ENCODE assay signal across 27 cellular contexts in the genomic region with DNA sequence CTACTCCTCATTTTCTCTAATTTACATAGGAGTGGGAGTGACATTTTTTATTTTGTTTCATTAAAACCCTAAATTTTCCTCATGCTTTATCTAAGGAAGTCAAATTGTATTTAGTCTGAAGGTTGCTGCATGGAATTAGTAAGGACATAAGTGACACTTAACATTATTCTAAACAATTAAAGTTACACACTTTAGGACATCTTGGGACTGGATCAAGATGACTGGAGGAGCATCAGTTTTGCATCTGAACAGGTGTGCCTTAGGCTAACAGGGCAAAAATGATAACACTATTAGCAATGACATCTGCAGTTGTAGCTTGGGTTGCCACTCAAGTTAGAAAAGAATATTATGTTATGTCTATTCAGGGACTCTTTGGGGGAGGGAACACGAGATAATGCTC.
"Had no signal": no experiment of that assay in that cellular context is flagged by ENCODE, and none has a peak within 500 bp of the region (broad histone marks: within the 10 kb centered on the region; RNA-seq: fewer than 3 reads in every experiment).

No MANE protein-coding gene starts in this region.

- H3K36me3 ChIP-seq: stomach, suprapubic skin, thoracic aorta, thyroid gland, tibial artery, tibial nerve, transverse colon, upper lobe of left lung, upper lobe of right lung, uterus, vagina had no signal

- H3K4me3 ChIP-seq: stomach, suprapubic skin, testis, thoracic aorta, thyroid gland, tibial artery, tibial nerve, transverse colon, upper lobe of left lung, upper lobe of right lung, uterus, vagina had no signal

- H3K27ac ChIP-seq: stomach, suprapubic skin, testis, thoracic aorta, thyroid gland, tibial artery, tibial nerve, transverse colon, upper lobe of left lung, upper lobe of right lung, uterus, vagina had no signal

- H3K4me1 ChIP-seq: suprapubic skin, testis, thyroid gland, tibial nerve, transverse colon, upper lobe of left lung, upper lobe of right lung, uterus, vagina had no signal

- H3K27me3 ChIP-seq: stomach, suprapubic skin, testis, thyroid gland, tibial artery, tibial nerve, transverse colon, upper lobe of left lung, upper lobe of right lung, uterus, vagina had no signal

- FAIRE-seq: urothelium cell line had no signal

- ATAC-seq: stimulated activated effector memory CD8-positive, alpha-beta T cell treated with anti-CD3 and anti-CD28 coated beads, Interleukin-12 subunit alpha, Interleukin-12 subunit beta, amount 100 ng/mL, for 72 hours; stimulated activated memory B cell treated with anti-CD40 and anti-IgM and Interleukin-4, amounts not matched to agents 10 μg/mL and 1 μg/mL and 100 μg/mL, for 72 hours; stimulated activated naive B cell treated with anti-CD40 and anti-IgM and Interleukin-4, amounts not matched to agents 10 μg/mL and 1 μg/mL and 100 μg/mL, for 72 hours; stimulated activated naive CD8-positive, alpha-beta T cell treated with anti-CD3 and anti-CD28 coated beads, Interleukin-15, amount 100 ng/mL, for 72 hours; stimulated activated naive CD8-positive, alpha-beta T cell treated with anti-CD3 and anti-CD28 coated beads, Interleukin-15, Interleukin-2, amounts not matched to agents 100 U/mL and 50 U/mL, for 24 hours; upper lobe of right lung had no signal

- DNase-seq: stimulated activated CD4-positive, alpha-beta T cell treated with anti-CD3 and anti-CD28 coated beads, Interleukin-2, amount 100 ng/mL, for 48 hours; stimulated activated CD4-positive, alpha-beta T cell treated with anti-CD3 and anti-CD28 coated beads, Interleukin-4, amount 100 ng/mL, for 1 hour; stimulated activated CD4-positive, alpha-beta T cell treated with anti-CD3 and anti-CD28 coated beads, Interleukin-4, amount 100 ng/mL, for 24 hours; stimulated activated CD4-positive, alpha-beta T cell treated with anti-CD3 and anti-CD28 coated beads, Interleukin-4, amount 100 ng/mL, for 4 hours; stimulated activated CD8-positive, alpha-beta memory T cell treated with anti-CD3 and anti-CD28 coated beads, Interleukin-4, amount 100 ng/mL, for 48 hours; stimulated activated naive B cell treated with anti-CD40 and anti-IgM and Interleukin-4, amounts not matched to agents 10 μg/mL and 1 μg/mL and 100 μg/mL, for 72 hours; stimulated activated naive CD4-positive, alpha-beta T cell; stimulated activated naive CD4-positive, alpha-beta T cell treated with Interleukin-2 at 50 U/mL for 16 hours; stimulated activated naive CD8-positive, alpha-beta T cell treated with anti-CD3 and anti-CD28 coated beads, Interleukin-15, amount 100 ng/mL, for 72 hours; stimulated activated naive CD8-positive, alpha-beta T cell treated with anti-CD3 and anti-CD28 coated beads, Interleukin-15, Interleukin-2, amounts not matched to agents 100 U/mL and 50 U/mL, for 24 hours; stomach; substantia nigra; testis; thyroid gland; tibial artery; transverse colon; trophoblast cell; upper lobe of left lung; upper lobe of right lung; uterus had no signal

- H3K9me3 ChIP-seq: stomach, suprapubic skin, testis, thoracic aorta, thyroid gland, tibial artery, tibial nerve, transverse colon, upper lobe of left lung, upper lobe of right lung, uterus, vagina had no signal
